ENCODE assay signal across 24 cellular contexts in genomic region chr2:181112916-181113315, GRCh38.
DNase-seq lines count a peak whose midpoint lies in the region; ATAC-seq, FAIRE-seq and TF ChIP-seq lines count a peak whose summit lies in the region.
"Had no signal": no experiment of that assay in that cellular context is flagged by ENCODE, and none has a peak within 500 bp of the region (broad histone marks: within the 10 kb centered on the region; RNA-seq: fewer than 3 reads in every experiment).

No MANE protein-coding gene starts in this region.

- H3K79me2 ChIP-seq in GM12878 (ENCODE audit: control insufficient read depth, insufficient read depth, low read length) = no peaks in the 10 kb centered on the region

- no CpG with 5 or more reads among the region's 1 CpG for WGBS in IMR-90 (ENCODE audit: extremely low coverage in 2 of 2, insufficient read length in 1 of 2), 2 experiments
- WGBS in GM12878 (ENCODE audit: insufficient coverage, insufficient replicate concordance, low lambda C conversion rate, missing lambda C conversion rate) = 78% methylated on average over 1 of the region's 1 CpG

- RAD21 ChIA-PET in GM12878 (lab: Charles Lee; ENCODE audit: unreplicated experiment) = interaction anchor here (0.6 to 2.0 kb wide), 13 partner anchors 10 to 685 kb away, joined by 3 to 9 read pairs (median 4); partner anchors contain the start of gene ITGA4

- no peak overlapping the region for H3K4ac ChIP-seq in IMR-90 (ENCODE audit: low read depth, low read length)

- H2AK9ac ChIP-seq in IMR-90 (replicated peaks; ENCODE audit: low read depth, low read length, poor library complexity) = no peak overlapping the region

- H3K9me3 Mint-ChIP-seq in stimulated activated naive CD8-positive, alpha-beta T cell treated with anti-CD3 and anti-CD28 coated beads, Interleukin-15, Interleukin-2, amounts not matched to agents 100 ng/mL and 50 ng/mL, for 24 hours = no peaks in the 10 kb centered on the region
- H3K9me3 Mint-ChIP-seq in stimulated activated effector memory CD8-positive, alpha-beta T cell treated with anti-CD3 and anti-CD28 coated beads, Interleukin-12 subunit alpha, Interleukin-12 subunit beta, amount 100 ng/mL, for 72 hours = peaks cover 4% of the 10 kb centered on the region
- peaks cover 4% of the 10 kb centered on the region for H3K9me3 Mint-ChIP-seq in Calu3 (ENCODE audit: low read depth, unreplicated experiment)
- H3K9me3 Mint-ChIP-seq: CD4-positive, CD25-positive, alpha-beta regulatory T cell; GM23338; HFFc6 had no signal

- no peak overlapping the region for H3K27ac ChIP-seq in IMR-90 (ENCODE audit: insufficient read depth, low read length)
- no peak overlapping the region for H3K27ac ChIP-seq in GM12878 (ENCODE audit: control insufficient read depth, insufficient read depth)

- no peak for ATAC-seq in stimulated activated naive CD8-positive, alpha-beta T cell treated with anti-CD3 and anti-CD28 coated beads, Interleukin-15, Interleukin-2, amounts not matched to agents 100 U/mL and 50 U/mL, for 24 hours
- no peak for ATAC-seq in IMR-90 (ENCODE audit: low read depth)
- ATAC-seq in GM12878 = no peak
- ATAC-seq in stimulated activated effector memory CD8-positive, alpha-beta T cell treated with anti-CD3 and anti-CD28 coated beads, Interleukin-12 subunit alpha, Interleukin-12 subunit beta, amount 100 ng/mL, for 72 hours = no peak
- ATAC-seq in GM21528 (IDR thresholded peaks at IDR 0.05; ENCODE audit: low FRiP score, unreplicated experiment) = no peak
- ATAC-seq: GM23338, HepG2 had no signal

- H3K4me2 ChIP-seq in IMR-90 (ENCODE audit: low read depth, low read length) (no peak overlapping the region), GM12878 (ENCODE audit: control insufficient read depth, insufficient read depth) (no peak overlapping the region)
- H3K4me2 ChIP-seq: GM23338 had no signal

- H3K27me3 ChIP-seq in IMR-90 (ENCODE audit: control insufficient read depth, insufficient read depth, low read length) (no peaks in the 10 kb centered on the region), GM12878 (replicated peaks in 1 of 2; ENCODE audit: control insufficient read depth in 2 of 2, insufficient read depth in 2 of 2, low read length in 1 of 2) (no peaks in the 10 kb centered on the region)
- H3K27me3 ChIP-seq: BE2C had no signal

- no peak overlapping the region for H4K5ac ChIP-seq in IMR-90 (ENCODE audit: low read depth, low read length)

- SMC1A ChIA-PET in GM12878 (lab: Charles Lee; ENCODE audit: uncharacterized antibody, unreplicated experiment) = interaction anchor here (0.6 to 2.5 kb wide), 9 partner anchors 9 to 353 kb away, joined by 3 to 11 read pairs (median 3); partner anchors contain the start of gene ITGA4

- no peak overlapping the region for H3K18ac ChIP-seq in IMR-90 (ENCODE audit: low read depth, low read length)

- TF ChIP-seq POLR2A in IMR-90 (IDR thresholded peaks at IDR 0.05; ENCODE audit: low read depth, low read length) = no peak
- TF ChIP-seq POLR2A in GM12878 (IDR thresholded peaks at IDR 0.05; ENCODE audit: low read depth, low read length) = no peak

- dilution Hi-C loops in IMR-90 (cut with HindIII; ENCODE audit: low sequenced_read_pairs, unreplicated experiment) = no loop called here

- H4K20me1 ChIP-seq in IMR-90 (ENCODE audit: insufficient read depth, low read length) (no peaks in the 10 kb centered on the region), GM12878 (ENCODE audit: control insufficient read depth, insufficient read depth) (no peaks in the 10 kb centered on the region)

- no peak overlapping the region for H4K8ac ChIP-seq in IMR-90 (ENCODE audit: low read depth in 2 of 2, low read length in 2 of 2)

- H2BK15ac ChIP-seq in IMR-90 (ENCODE audit: low read depth, low read length) = 0 out of 3 replicates have a peak overlapping the region, but pooled peaks have one; percentile 13

- H3K36me3 Mint-ChIP-seq in stimulated activated naive CD8-positive, alpha-beta T cell treated with anti-CD3 and anti-CD28 coated beads, Interleukin-15, Interleukin-2, amounts not matched to agents 100 ng/mL and 50 ng/mL, for 24 hours (ENCODE audit: low read depth) = no peaks in the 10 kb centered on the region
- H3K36me3 Mint-ChIP-seq in stimulated activated effector memory CD8-positive, alpha-beta T cell treated with anti-CD3 and anti-CD28 coated beads, Interleukin-12 subunit alpha, Interleukin-12 subunit beta, amount 100 ng/mL, for 72 hours = no peaks in the 10 kb centered on the region
- no peaks in the 10 kb centered on the region for H3K36me3 Mint-ChIP-seq in Calu3 (ENCODE audit: insufficient read depth, unreplicated experiment)
- H3K36me3 Mint-ChIP-seq: CD4-positive, CD25-positive, alpha-beta regulatory T cell had no signal

- H2AK5ac ChIP-seq in IMR-90 (ENCODE audit: low read depth, low read length) = no peak overlapping the region

- no peak overlapping the region for H2BK20ac ChIP-seq in IMR-90 (ENCODE audit: low read depth, low read length)

- intact Hi-C loops in IMR-90 (cut with micrococcal nuclease) (no loop called here), GM12878 (cut with micrococcal nuclease; ENCODE audit: unreplicated experiment) (no loop called here), Calu3 (cut with micrococcal nuclease; ENCODE audit: unreplicated experiment) (no loop called here)

- TF ChIP-seq EP300 in GM12878 (IDR thresholded peaks at IDR 0.05; ENCODE audit: borderline replicate concordance in 1 of 2, control insufficient read depth in 1 of 2, low read depth in 2 of 2, low read length in 2 of 2) = no peak

- H2BK5ac ChIP-seq in IMR-90 (ENCODE audit: low read depth, low read length, poor library complexity, severe bottlenecking) = no peak overlapping the region

- H2BK120ac ChIP-seq in IMR-90 (ENCODE audit: low read depth, low read length) = no peak overlapping the region

- H3K27ac Mint-ChIP-seq in stimulated activated naive CD8-positive, alpha-beta T cell treated with anti-CD3 and anti-CD28 coated beads, Interleukin-15, Interleukin-2, amounts not matched to agents 100 ng/mL and 50 ng/mL, for 24 hours = peak overlapping the region; percentile 52
- peak overlapping the region; percentile 60 for H3K27ac Mint-ChIP-seq in stimulated activated effector memory CD8-positive, alpha-beta T cell treated with anti-CD3 and anti-CD28 coated beads, Interleukin-12 subunit alpha, Interleukin-12 subunit beta, amount 100 ng/mL, for 72 hours
- H3K27ac Mint-ChIP-seq in Calu3 (ENCODE audit: unreplicated experiment) = no peak overlapping the region
- H3K27ac Mint-ChIP-seq: GM23338, HFFc6 had no signal

- no peak overlapping the region for H3K4me3 ChIP-seq in IMR-90 (ENCODE audit: insufficient read depth, low read depth, low read length)
- H3K4me3 ChIP-seq in GM12878 = no peak overlapping the region
- H3K4me3 ChIP-seq: GM23338 had no signal

- no peaks in the 10 kb centered on the region for H3K9me3 ChIP-seq in IMR-90 (ENCODE audit: control insufficient read depth, insufficient read depth, low read length)
- no peaks in the 10 kb centered on the region for H3K9me3 ChIP-seq in GM12878 (replicated peaks; ENCODE audit: control insufficient read depth, insufficient read depth, low read length)
- H3K9me3 ChIP-seq: BE2C, Caco-2 had no signal

- H3K27me3 Mint-ChIP-seq in stimulated activated naive CD8-positive, alpha-beta T cell treated with anti-CD3 and anti-CD28 coated beads, Interleukin-15, Interleukin-2, amounts not matched to agents 100 ng/mL and 50 ng/mL, for 24 hours = no peaks in the 10 kb centered on the region
- H3K27me3 Mint-ChIP-seq in Calu3 (ENCODE audit: unreplicated experiment) = no peaks in the 10 kb centered on the region

- no peak for TF ChIP-seq RAD21 in IMR-90 (IDR thresholded peaks at IDR 0.05; ENCODE audit: low read length)
- TF ChIP-seq RAD21 in GM12878 (IDR thresholded peaks at IDR 0.05; ENCODE audit: insufficient read depth, low read depth, low read length) = no peak

- H2AFZ ChIP-seq in IMR-90 (replicated peaks; ENCODE audit: low read length, poor library complexity) (no peak overlapping the region), GM12878 (ENCODE audit: control insufficient read depth, low read depth, low read length) (no peak overlapping the region)
- H2AFZ ChIP-seq: GM23338 had no signal

- H3K4me3 Mint-ChIP-seq in stimulated activated naive CD8-positive, alpha-beta T cell treated with anti-CD3 and anti-CD28 coated beads, Interleukin-15, Interleukin-2, amounts not matched to agents 100 ng/mL and 50 ng/mL, for 24 hours = no peak overlapping the region
- H3K4me3 Mint-ChIP-seq in stimulated activated effector memory CD8-positive, alpha-beta T cell treated with anti-CD3 and anti-CD28 coated beads, Interleukin-12 subunit alpha, Interleukin-12 subunit beta, amount 100 ng/mL, for 72 hours = no peak overlapping the region
- H3K4me3 Mint-ChIP-seq in Calu3 (ENCODE audit: low read depth, unreplicated experiment) = no peak overlapping the region
- H3K4me3 Mint-ChIP-seq: CD4-positive, CD25-positive, alpha-beta regulatory T cell; CD8-positive, alpha-beta memory T cell; GM23338; HFFc6 had no signal

- H3K14ac ChIP-seq in IMR-90 (replicated peaks; ENCODE audit: low read depth, low read length) = no peak overlapping the region

- H3K9ac ChIP-seq in IMR-90 (ENCODE audit: low read depth, low read length) (no peak overlapping the region), GM12878 (ENCODE audit: control insufficient read depth, insufficient read depth, low read length) (no peak overlapping the region)

- H4K91ac ChIP-seq in IMR-90 (ENCODE audit: insufficient read depth, low read depth, low read length) = no peak overlapping the region

- no peak for DNase-seq in stimulated activated naive CD8-positive, alpha-beta T cell treated with anti-CD3 and anti-CD28 coated beads, Interleukin-15, Interleukin-2, amounts not matched to agents 100 U/mL and 50 U/mL, for 24 hours
- DNase-seq in IMR-90 (no peak), GM12878 (ENCODE audit: low read depth, low spot score) (no peak), COLO668 (lab: John Stamatoyannopoulos, UW; ENCODE audit: unreplicated experiment) (no peak), Calu3 (no peak)
- DNase-seq in stimulated activated effector memory CD8-positive, alpha-beta T cell treated with anti-CD3 and anti-CD28 coated beads, Interleukin-12 subunit alpha, Interleukin-12 subunit beta, amount 100 ng/mL, for 72 hours (ENCODE audit: low spot score in 2 of 2) = no peak
- DNase-seq: ACHN; BE2C; C1 segment of cervical spinal cord; Caco-2; CD4-positive, CD25-positive, alpha-beta regulatory T cell; CD8-positive, alpha-beta memory T cell; DMS153; DMS79; GDM1; HCEC 1CT; HFFc6; KG1 had no signal

- no peak overlapping the region for H3K23ac ChIP-seq in IMR-90 (ENCODE audit: low read depth, low read length)

- H3K4me1 Mint-ChIP-seq in stimulated activated naive CD8-positive, alpha-beta T cell treated with anti-CD3 and anti-CD28 coated beads, Interleukin-15, Interleukin-2, amounts not matched to agents 100 ng/mL and 50 ng/mL, for 24 hours (ENCODE audit: low read depth) = peaks cover 21% of the 10 kb centered on the region
- H3K4me1 Mint-ChIP-seq in stimulated activated effector memory CD8-positive, alpha-beta T cell treated with anti-CD3 and anti-CD28 coated beads, Interleukin-12 subunit alpha, Interleukin-12 subunit beta, amount 100 ng/mL, for 72 hours = peaks cover 30% of the 10 kb centered on the region
- H3K4me1 Mint-ChIP-seq in Calu3 (ENCODE audit: low read depth, unreplicated experiment) = no peaks in the 10 kb centered on the region
- H3K4me1 Mint-ChIP-seq: GM23338 had no signal

- TF ChIP-seq CTCF in IMR-90 (conservative IDR thresholded peaks at IDR 0.05; ENCODE audit: low read depth, low read length) (no peak), GM12878 (IDR thresholded peaks at IDR 0.05 in 2 of 3, conservative IDR thresholded peaks at IDR 0.05 in 1 of 3; ENCODE audit: control insufficient read depth in 2 of 3, extremely low read depth in 1 of 3, insufficient read depth in 1 of 3, low read depth in 3 of 3, low read length in 3 of 3) (no peak), Calu3 (IDR thresholded peaks at IDR 0.05; ENCODE audit: unreplicated experiment) (no peak)

- FAIRE-seq in GM12878 (lab: Jason Lieb, UNC) = no peak
- FAIRE-seq: A204.1, H54, HepG2 had no signal

- CTCF ChIA-PET in IMR-90 (lab: Yijun Ruan, JAX) (interaction anchor here (0.7 to 1.0 kb wide), 2 partner anchors 17 to 43 kb away, joined by 3 read pairs; no protein-coding TSS in a partner anchor), GM12878 (lab: Yijun Ruan, JAX) (interaction anchor here (0.7 to 2.7 kb wide), 6 partner anchors 9 to 602 kb away, joined by 3 to 11 read pairs (median 4); no protein-coding TSS in a partner anchor), Calu3 (lab: Charles Lee) (interaction anchor here (0.7 kb wide), 1 partner anchor 1186 kb away, joined by 3 read pairs; no protein-coding TSS in a partner anchor)

- in situ Hi-C loops in IMR-90 (cut with MboI; ENCODE audit: low sequenced_read_pairs) (loop anchor here (10.0 to 25.0 kb wide), 2 partner anchors 342 to 999 kb away; partner anchors contain the start of gene ITGA4), GM12878 (cut with MboI) (no loop called here)

- H3K9me1 ChIP-seq in IMR-90 (ENCODE audit: insufficient read depth, low read length) = no peaks in the 10 kb centered on the region

- H3K79me1 ChIP-seq in IMR-90 (ENCODE audit: low read depth in 1 of 2, low read length in 2 of 2) = no peaks in the 10 kb centered on the region

- H3K56ac ChIP-seq in IMR-90 (ENCODE audit: extremely low read depth, insufficient read depth, low read length) = no peak overlapping the region

- H3K36me3 ChIP-seq in IMR-90 (ENCODE audit: control insufficient read depth, insufficient read depth, low read length) (no peaks in the 10 kb centered on the region), GM12878 (ENCODE audit: control insufficient read depth in 2 of 2, insufficient read depth in 2 of 2, low read length in 1 of 2) (no peaks in the 10 kb centered on the region)
- H3K36me3 ChIP-seq: BE2C had no signal

- BruUV-seq in IMR-90 (replicated peaks; lab: Mats Ljungman, UMichigan) (no TSS peak), GM12878 (replicated peaks; lab: Mats Ljungman, UMichigan) (no TSS peak), Calu3 (replicated peaks; lab: Mats Ljungman, UMichigan) (no TSS peak)

- H3K4me1 ChIP-seq in IMR-90 (ENCODE audit: control insufficient read depth, insufficient read depth, low read length) = no peaks in the 10 kb centered on the region
- H3K4me1 ChIP-seq in GM12878 (ENCODE audit: control insufficient read depth, insufficient read depth, low read length) = peaks cover 7% of the 10 kb centered on the region
- H3K4me1 ChIP-seq: BE2C, Caco-2 had no signal

- POLR2A ChIA-PET in IMR-90 (lab: Charles Lee; ENCODE audit: unreplicated experiment) (no interaction called here), GM12878 (lab: Charles Lee) (interaction anchor here (1.0 kb wide), 1 partner anchor 9 kb away, joined by 5 read pairs; no protein-coding TSS in a partner anchor)
